In the genomic region with DNA sequence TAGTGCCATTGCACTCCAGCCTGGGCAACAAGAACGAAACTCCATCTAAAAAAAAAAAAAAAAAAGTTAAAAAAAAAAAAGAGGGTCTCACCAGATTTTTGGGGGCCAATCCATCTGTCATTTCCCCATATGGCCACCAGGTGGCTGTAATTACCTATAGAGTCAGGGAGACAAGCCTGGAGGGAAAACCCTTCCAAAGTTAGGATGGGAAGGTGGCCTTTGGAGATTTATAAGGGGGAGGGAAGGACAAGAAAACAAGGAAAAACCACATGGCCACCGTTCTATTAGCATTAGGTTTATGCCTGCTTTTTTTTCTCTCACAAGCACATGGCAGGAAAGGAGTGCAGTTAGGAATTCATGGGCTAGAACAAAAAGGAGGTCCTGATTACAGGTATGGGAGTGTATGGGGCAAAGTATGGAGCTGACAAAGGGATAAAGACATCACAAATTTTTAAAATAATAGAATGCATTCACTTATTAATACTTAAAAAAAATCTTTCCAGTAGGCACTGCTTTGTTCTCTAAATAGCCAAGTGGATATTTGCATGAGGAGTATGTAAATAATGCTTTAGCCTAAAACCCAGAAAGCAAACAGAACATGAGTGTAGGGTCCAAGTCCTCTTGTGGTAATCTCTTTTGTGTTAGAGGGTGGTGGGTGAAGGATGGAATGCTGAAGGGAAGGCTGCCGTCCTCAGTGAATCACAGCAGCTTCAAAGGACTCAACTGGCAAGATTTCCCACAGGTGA, we compare ENCODE assay signal across 9 cellular contexts. TPM values are rescaled to one million over a fixed set of nuclear protein-coding genes. Genes with fewer than 3 reads are reported as not detected.
DNase-seq lines count a peak whose midpoint lies in the region; ATAC-seq, FAIRE-seq and TF ChIP-seq lines count a peak whose summit lies in the region.
"Had no signal": no experiment of that assay in that cellular context is flagged by ENCODE, and none has a peak within 500 bp of the region (broad histone marks: within the 10 kb centered on the region; RNA-seq: fewer than 3 reads in every experiment).

No MANE protein-coding gene starts in this region.

- H3K4me3 ChIP-seq in DND-41 (ENCODE audit: low read depth in 1 of 2, low read length in 2 of 2) (no peak overlapping the region), epithelial cell of esophagus (ENCODE audit: low read length) (no peak overlapping the region)

- DNase-seq in DND-41 (peak; percentile 66), HTR-8/SVneo (ENCODE audit: insufficient read length, low spot score) (peak; percentile 66), SW480 (ENCODE audit: low spot score) (peak; percentile 62), epithelial cell of esophagus (ENCODE audit: low read depth) (peak; percentile 51), neural crest cell (ENCODE audit: low read depth, low spot score) (no peak), GM19239 (ENCODE audit: insufficient read length, low spot score) (no peak), GM19238 (ENCODE audit: insufficient read length, low spot score) (no peak)

- no peaks in the 10 kb centered on the region for H3K27me3 ChIP-seq in DND-41 (ENCODE audit: insufficient read depth, low read length, poor library complexity)

- H4K20me1 ChIP-seq in DND-41 (ENCODE audit: insufficient read depth, low read length): no peaks in the 10 kb centered on the region

- H2AFZ ChIP-seq in DND-41 (ENCODE audit: low read depth, low read length): no peak overlapping the region

- no peak overlapping the region for H3K27ac ChIP-seq in DND-41 (ENCODE audit: low read length)

- no peak overlapping the region for H3K27ac Mint-ChIP-seq in neural crest cell (ENCODE audit: unreplicated experiment)

- peaks cover 18% of the 10 kb centered on the region for H3K36me3 ChIP-seq in DND-41 (ENCODE audit: insufficient read depth, low read length)

- H3K9ac ChIP-seq in DND-41 (ENCODE audit: low read depth, low read length): no peak overlapping the region

- no peak overlapping the region for H3K4me3 Mint-ChIP-seq in neural crest cell

- peaks cover 19% of the 10 kb centered on the region for H3K4me1 ChIP-seq in DND-41 (ENCODE audit: insufficient read depth, low read length)

- FAIRE-seq in HTR-8/SVneo (lab: Jason Lieb, UNC): no peak
- FAIRE-seq in GM19239 (lab: Jason Lieb, UNC): no peak
- FAIRE-seq: TTC549 had no signal

- no peak for ATAC-seq in DND-41 (ENCODE audit: insufficient read depth, low read depth)
- ATAC-seq in HG03457 (IDR thresholded peaks at IDR 0.05; ENCODE audit: unreplicated experiment): no peak

- H3K9me3 ChIP-seq in DND-41 (ENCODE audit: insufficient read depth, low read length, severe bottlenecking): no peaks in the 10 kb centered on the region

- peaks cover 4% of the 10 kb centered on the region for H3K4me1 Mint-ChIP-seq in neural crest cell

- peak; percentile 77 for TF ChIP-seq CTCF in DND-41 (IDR thresholded peaks at IDR 0.05; ENCODE audit: borderline replicate concordance, extremely low read depth, low read length, poor library complexity, severe bottlenecking)
- peak; percentile 76 for TF ChIP-seq CTCF in epithelial cell of esophagus (IDR thresholded peaks at IDR 0.05; ENCODE audit: insufficient read depth, low read depth, low read length, missing control alignments)
- peak; percentile 81 for TF ChIP-seq CTCF in neural crest cell (conservative IDR thresholded peaks at IDR 0.05)

- H3K79me2 ChIP-seq in DND-41 (ENCODE audit: insufficient read depth, low read length): peaks cover 17% of the 10 kb centered on the region

- no peaks in the 10 kb centered on the region for H3K9me3 Mint-ChIP-seq in neural crest cell

- H3K27me3 Mint-ChIP-seq in neural crest cell (ENCODE audit: low read depth): no peaks in the 10 kb centered on the region

- peaks cover 15% of the 10 kb centered on the region for H3K36me3 Mint-ChIP-seq in neural crest cell (ENCODE audit: low read depth)

- H3K4me2 ChIP-seq in DND-41 (ENCODE audit: insufficient read depth, low read length): no peak overlapping the region

RNA-seq across cellular contexts. Expression of a gene that starts 5.1 kb away (rescaled TPM):
- total RNA-seq in neural crest cell: 12.7 and 13.3 TPM in 2 replicates

RNA-seq across cellular contexts. Expression of a gene that starts 5.5 kb away (rescaled TPM):
- total RNA-seq in neural crest cell: 83.4 and 87.2 TPM in 2 replicates

RNA-seq across cellular contexts. Expression of a gene that starts 8.0 kb away (rescaled TPM):
- total RNA-seq in neural crest cell: 6.7 and 8.4 TPM in 2 replicates

RNA-seq across cellular contexts. Expression of a gene that starts 25.7 kb away (rescaled TPM):
- 53.3 and 59.7 TPM in 2 replicates for total RNA-seq in neural crest cell

RNA-seq across cellular contexts. Expression of a gene that starts 28.8 kb away (rescaled TPM):
- 64.8 and 70.2 TPM in 2 replicates for total RNA-seq in neural crest cell

Comparison
In these comparisons a context has a peak if more than half of its experiments do, and no peak if none do; other contexts are left out.
1. DNase-seq: peak in DND-41 (single experiment), HTR-8/SVneo (single experiment), SW480 (single experiment) and epithelial cell of esophagus (single experiment); none in neural crest cell (single experiment), GM19239 (single experiment) and GM19238 (single experiment).
2. Peak in every context shown above with its lines, with median percentiles within 50 percentile points of each other: CTCF ChIP-seq.